27 cellular contexts compared by ENCODE assay signal in genomic region chr18:48371854-48372598, GRCh38. TPM values are rescaled to one million over a fixed set of nuclear protein-coding genes. Genes with fewer than 3 reads are reported as not detected.
"Had no signal": no experiment of that assay in that cellular context is flagged by ENCODE, and none has a peak within 500 bp of the region (broad histone marks: within the 10 kb centered on the region; RNA-seq: fewer than 3 reads in every experiment).

No MANE protein-coding gene starts in this region.

- H3K9me3 ChIP-seq: adrenal gland, MG63, Peyer's patch, SJCRH30 had no signal

- ATAC-seq: activated T-cell treated with anti-CD3 and anti-CD28 coated beads, Interleukin-2, amount 50 U/mL, for 72 hours had no signal

- H3K27ac Mint-ChIP-seq: activated B cell treated with CpG ODN at 0.5 μM for 24 hours; activated CD4-positive, alpha-beta memory T cell treated with anti-CD3 and anti-CD28 coated beads, Interleukin-2, amount 10 ng/mL, durations not matched to agents 7 days and 5 days; activated naive CD4-positive, alpha-beta T cell treated with anti-CD3 and anti-CD28 coated beads, Interleukin-2, amount 10 ng/mL, durations not matched to agents 7 days and 5 days; activated naive CD8-positive, alpha-beta T cell treated with anti-CD3 and anti-CD28 coated beads, Interleukin-2, amount 10 ng/mL, durations not matched to agents 7 days and 5 days; activated T-cell treated with anti-CD3 and anti-CD28 coated beads, Interleukin-2, amount 50 U/mL, for 72 hours; activated T-helper 2 cell treated with anti-CD3 and anti-CD28 coated beads, Interferon-gamma antibody, Interleukin-2, Interleukin-4, amounts not matched to agents 10 μg/mL and 5 μg/mL and 100 μg/mL, durations not matched to agents 14 hours and 24 hours and 36 hours; IgD-negative memory B cell; T-helper 1 cell treated with Interleukin-12 subunit alpha and Interleukin-12 subunit beta and Interleukin-4 antibody, amounts not matched to agents 30 μg/mL and 1 μg/mL, for 36 hours had no signal

- DNase-seq: activated B cell treated with CpG ODN at 0.5 μM for 24 hours; activated CD4-positive, alpha-beta memory T cell treated with anti-CD3 and anti-CD28 coated beads, Interleukin-2, amount 10 ng/mL, durations not matched to agents 7 days and 5 days; activated CD4-positive, alpha-beta T cell treated with anti-CD3 and anti-CD28 coated beads for 1 hour; activated CD4-positive, alpha-beta T cell treated with anti-CD3 and anti-CD28 coated beads, Interleukin-2, amount 50 U/mL, for 1 hour; activated gamma-delta T cell treated with Interleukin-2 at 50 U/mL for 16 hours; activated naive CD4-positive, alpha-beta T cell treated with anti-CD3 and anti-CD28 coated beads, Interleukin-2, amount 10 ng/mL, durations not matched to agents 7 days and 5 days; activated naive CD8-positive, alpha-beta T cell treated with anti-CD3 and anti-CD28 coated beads, Interleukin-2, amount 10 ng/mL, durations not matched to agents 7 days and 5 days; activated T-cell treated with anti-CD3 and anti-CD28 coated beads for 4 hours; activated T-cell treated with anti-CD3 and anti-CD28 coated beads, Interleukin-2, amount 50 U/mL, for 72 hours; anterior cingulate cortex; MG63; MV-4-11; NCI-H1092 treated with DMSO at 0.1 percent for 48 hours; NCI-H1417 treated with DMSO at 0.1 percent for 48 hours; NCI-H1694; NCI-H2029; NCI-H446; NCI-H524; Peyer's patch; Right ventricle myocardium superior; SJCRH30 had no signal

- H3K36me3 Mint-ChIP-seq: activated naive CD4-positive, alpha-beta T cell treated with anti-CD3 and anti-CD28 coated beads, Interleukin-2, amount 10 ng/mL, durations not matched to agents 7 days and 5 days; activated naive CD8-positive, alpha-beta T cell treated with anti-CD3 and anti-CD28 coated beads, Interleukin-2, amount 10 ng/mL, durations not matched to agents 7 days and 5 days had no signal

- H3K4me3 Mint-ChIP-seq: activated B cell treated with CpG ODN at 0.5 μM for 24 hours; activated CD4-positive, alpha-beta memory T cell treated with anti-CD3 and anti-CD28 coated beads, Interleukin-2, amount 10 ng/mL, durations not matched to agents 7 days and 5 days; activated naive CD4-positive, alpha-beta T cell treated with anti-CD3 and anti-CD28 coated beads, Interleukin-2, amount 10 ng/mL, durations not matched to agents 7 days and 5 days; activated naive CD8-positive, alpha-beta T cell treated with anti-CD3 and anti-CD28 coated beads, Interleukin-2, amount 10 ng/mL, durations not matched to agents 7 days and 5 days; activated T-cell treated with anti-CD3 and anti-CD28 coated beads, Interleukin-2, amount 50 U/mL, for 72 hours; central memory CD8-positive, alpha-beta T cell; IgD-negative memory B cell; T-helper 1 cell treated with Interleukin-12 subunit alpha and Interleukin-12 subunit beta and Interleukin-4 antibody, amounts not matched to agents 30 μg/mL and 1 μg/mL, for 36 hours had no signal

- H3K27me3 ChIP-seq: adrenal gland, MG63, Peyer's patch, SJCRH30 had no signal

- H3K4me1 Mint-ChIP-seq: activated B cell treated with CpG ODN at 0.5 μM for 24 hours; activated CD4-positive, alpha-beta memory T cell treated with anti-CD3 and anti-CD28 coated beads, Interleukin-2, amount 10 ng/mL, durations not matched to agents 7 days and 5 days; activated naive CD4-positive, alpha-beta T cell treated with anti-CD3 and anti-CD28 coated beads, Interleukin-2, amount 10 ng/mL, durations not matched to agents 7 days and 5 days; activated naive CD8-positive, alpha-beta T cell treated with anti-CD3 and anti-CD28 coated beads, Interleukin-2, amount 10 ng/mL, durations not matched to agents 7 days and 5 days; central memory CD8-positive, alpha-beta T cell; IgD-negative memory B cell had no signal

- H3K27ac ChIP-seq: adrenal gland, Peyer's patch, RWPE1, SJCRH30 had no signal

- H3K9me3 Mint-ChIP-seq: activated CD4-positive, alpha-beta memory T cell treated with anti-CD3 and anti-CD28 coated beads, Interleukin-2, amount 10 ng/mL, durations not matched to agents 7 days and 5 days; activated naive CD4-positive, alpha-beta T cell treated with anti-CD3 and anti-CD28 coated beads, Interleukin-2, amount 10 ng/mL, durations not matched to agents 7 days and 5 days; activated naive CD8-positive, alpha-beta T cell treated with anti-CD3 and anti-CD28 coated beads, Interleukin-2, amount 10 ng/mL, durations not matched to agents 7 days and 5 days; activated T-helper 2 cell treated with anti-CD3 and anti-CD28 coated beads, Interferon-gamma antibody, Interleukin-2, Interleukin-4, amounts not matched to agents 10 μg/mL and 5 μg/mL and 100 μg/mL, durations not matched to agents 14 hours and 24 hours and 36 hours; T-helper 1 cell treated with Interleukin-12 subunit alpha and Interleukin-12 subunit beta and Interleukin-4 antibody, amounts not matched to agents 30 μg/mL and 1 μg/mL, for 36 hours had no signal

- H3K4me1 ChIP-seq: Peyer's patch, SJCRH30 had no signal

- H3K4me3 ChIP-seq: adrenal gland, MG63, Peyer's patch, SJCRH30 had no signal

RNA-seq across cellular contexts. Expression of gene ZBTB7C, which starts 37.2 kb away (rescaled TPM):
- total RNA-seq: activated B cell treated with CpG ODN at 0.5 μM for 24 hours; activated naive CD8-positive, alpha-beta T cell treated with anti-CD3 and anti-CD28 coated beads, Interleukin-2, amount 10 ng/mL, durations not matched to agents 7 days and 5 days; SJCRH30 had no signal
- polyA plus RNA-seq: IgD-negative memory B cell had no signal
